Comparison of ENCODE assay signal across 8 cellular contexts in the genomic region with DNA sequence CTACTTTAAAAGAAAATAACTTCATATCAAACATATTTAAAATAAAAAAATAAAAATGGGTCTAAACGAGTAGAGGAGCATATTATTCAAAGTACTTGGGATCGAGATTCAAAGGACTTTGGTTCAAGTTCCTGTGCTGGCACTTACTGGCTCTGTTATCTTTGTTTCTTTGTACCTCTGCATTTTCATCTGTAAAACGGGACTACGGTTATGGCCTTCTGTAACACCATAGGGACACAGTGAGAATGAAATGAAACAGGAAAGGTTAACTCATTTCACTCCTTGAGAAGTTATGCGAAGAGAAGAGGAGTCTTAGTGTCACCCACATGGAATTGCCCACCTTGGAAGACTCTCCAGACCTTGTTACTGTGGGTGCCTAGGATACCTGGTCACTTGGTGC.
"Had no signal": no experiment of that assay in that cellular context is flagged by ENCODE, and none has a peak within 500 bp of the region (broad histone marks: within the 10 kb centered on the region; RNA-seq: fewer than 3 reads in every experiment).

No MANE protein-coding gene starts in this region.

- DNase-seq: GDM1, GF-D8 had no signal

- ATAC-seq: GM12878 had no signal

- H3K4me3 ChIP-seq: GM12878 had no signal

- FAIRE-seq: G401.6, GM12878, GM12891, GM12892, GM18507, GM19239 had no signal
